Comparison of ENCODE assay signal across 1 cellular context in the genomic region with DNA sequence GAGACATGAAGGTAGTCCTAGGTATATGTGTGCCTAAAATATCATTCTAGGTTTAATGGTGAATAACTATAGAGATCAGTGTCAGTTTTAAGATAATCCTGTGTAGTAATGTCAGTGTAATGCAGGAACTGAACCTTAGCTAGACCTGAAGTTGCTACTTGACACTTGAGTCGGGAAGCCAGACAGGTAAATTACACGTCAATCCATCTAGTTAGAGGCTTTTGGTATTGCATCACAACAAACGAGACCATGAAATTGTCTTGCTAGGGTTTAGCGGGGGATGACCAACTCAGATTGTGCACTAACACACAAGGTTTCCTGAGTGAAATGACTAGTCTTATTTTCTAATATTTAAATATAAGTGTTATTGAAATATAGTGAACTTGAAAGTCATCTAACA.
TF ChIP-seq lines count a peak whose summit lies in the region.

No MANE protein-coding gene starts in this region.

TF ChIP-seq in K562, 482 proteins besides CTCF, POLR2A, EP300 and RAD21 (continued from another document):
- TF ChIP-seq ZNF592 (IDR thresholded peaks at IDR 0.05) (0 out of 2 replicates have a peak, but pooled peaks have one; percentile 5), LARP7 (IDR thresholded peaks at IDR 0.05) (no peak), ZBTB33 (CRISPR knock-in tag; IDR thresholded peaks at IDR 0.05) (0 out of 2 replicates have a peak, but pooled peaks have one; percentile 10), CEBPG (CRISPR knock-in tag; IDR thresholded peaks at IDR 0.05) (peak; percentile 69), CEBPG (tag; conservative IDR thresholded peaks at IDR 0.05 in 1 of 2, IDR thresholded peaks at IDR 0.05 in 1 of 2) (peak in 1 of 2 experiments; percentile 61; a peak in 2 of 4 replicates), ZNF780A (CRISPR knock-in tag; IDR thresholded peaks at IDR 0.05) (no peak), PTRF (tag; IDR thresholded peaks at IDR 0.05) (no peak), MTA2 (IDR thresholded peaks at IDR 0.05; ENCODE audit: low read depth) (no peak), NCOA1 (IDR thresholded peaks at IDR 0.05; ENCODE audit: low read depth) (no peak), CEBPB (tag; IDR thresholded peaks at IDR 0.05) (peak; percentile 31)
